ENCODE assay signal across 1 cellular context in the genomic region with DNA sequence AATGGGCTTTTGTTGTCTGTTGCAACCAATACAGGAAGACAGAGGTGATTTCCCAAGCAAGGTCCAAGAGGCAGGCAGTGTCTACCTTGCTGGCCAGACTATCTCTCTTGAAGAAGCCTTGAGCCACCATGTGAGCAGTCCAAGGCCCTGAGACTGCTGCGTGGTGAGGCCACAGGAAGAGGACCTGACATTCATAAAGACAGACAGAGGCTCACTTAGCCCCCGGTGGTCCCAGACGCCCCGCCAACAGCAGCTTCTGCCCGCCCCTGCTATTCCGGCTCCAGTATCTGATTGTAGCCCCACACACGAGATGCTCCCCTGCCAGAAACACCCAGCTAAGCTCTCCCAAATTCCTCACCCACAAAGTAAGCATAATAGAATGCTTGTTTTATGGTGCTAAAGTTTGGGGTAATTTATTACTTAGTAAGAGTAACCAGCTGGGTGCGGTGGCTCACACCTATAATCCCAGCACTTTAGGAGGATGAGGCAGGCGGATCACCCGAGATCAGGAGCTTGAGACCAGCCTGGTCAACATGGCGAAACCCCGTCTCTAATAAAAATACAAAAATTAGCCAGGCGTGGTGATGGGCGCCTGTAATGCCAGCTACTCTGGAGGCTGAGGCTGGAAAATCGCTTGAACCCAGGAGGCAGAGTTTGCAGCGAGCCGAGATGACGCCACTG.
TF ChIP-seq lines count a peak whose summit lies in the region.

No MANE protein-coding gene starts in this region.

TF ChIP-seq in HCT116, 20 proteins besides CTCF, POLR2A, EP300 and RAD21 (continued from another document):
- TF ChIP-seq, protein P1, sequence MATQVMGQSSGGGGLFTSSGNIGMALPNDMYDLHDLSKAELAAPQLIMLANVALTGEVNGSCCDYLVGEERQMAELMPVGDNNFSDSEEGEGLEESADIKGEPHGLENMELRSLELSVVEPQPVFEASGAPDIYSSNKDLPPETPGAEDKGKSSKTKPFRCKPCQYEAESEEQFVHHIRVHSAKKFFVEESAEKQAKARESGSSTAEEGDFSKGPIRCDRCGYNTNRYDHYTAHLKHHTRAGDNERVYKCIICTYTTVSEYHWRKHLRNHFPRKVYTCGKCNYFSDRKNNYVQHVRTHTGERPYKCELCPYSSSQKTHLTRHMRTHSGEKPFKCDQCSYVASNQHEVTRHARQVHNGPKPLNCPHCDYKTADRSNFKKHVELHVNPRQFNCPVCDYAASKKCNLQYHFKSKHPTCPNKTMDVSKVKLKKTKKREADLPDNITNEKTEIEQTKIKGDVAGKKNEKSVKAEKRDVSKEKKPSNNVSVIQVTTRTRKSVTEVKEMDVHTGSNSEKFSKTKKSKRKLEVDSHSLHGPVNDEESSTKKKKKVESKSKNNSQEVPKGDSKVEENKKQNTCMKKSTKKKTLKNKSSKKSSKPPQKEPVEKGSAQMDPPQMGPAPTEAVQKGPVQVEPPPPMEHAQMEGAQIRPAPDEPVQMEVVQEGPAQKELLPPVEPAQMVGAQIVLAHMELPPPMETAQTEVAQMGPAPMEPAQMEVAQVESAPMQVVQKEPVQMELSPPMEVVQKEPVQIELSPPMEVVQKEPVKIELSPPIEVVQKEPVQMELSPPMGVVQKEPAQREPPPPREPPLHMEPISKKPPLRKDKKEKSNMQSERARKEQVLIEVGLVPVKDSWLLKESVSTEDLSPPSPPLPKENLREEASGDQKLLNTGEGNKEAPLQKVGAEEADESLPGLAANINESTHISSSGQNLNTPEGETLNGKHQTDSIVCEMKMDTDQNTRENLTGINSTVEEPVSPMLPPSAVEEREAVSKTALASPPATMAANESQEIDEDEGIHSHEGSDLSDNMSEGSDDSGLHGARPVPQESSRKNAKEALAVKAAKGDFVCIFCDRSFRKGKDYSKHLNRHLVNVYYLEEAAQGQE (IDR thresholded peaks at IDR 0.05; ENCODE audit: low read depth), result no peak
- TF ChIP-seq ZNF274 (IDR thresholded peaks at IDR 0.05; ENCODE audit: low read depth, low read length), result no peak
- no peak for TF ChIP-seq ZFX (IDR thresholded peaks at IDR 0.05)
